ENCODE assay signal across 26 cellular contexts in genomic region chr11:10222399-10222798, GRCh38.
"Had no signal": no experiment of that assay in that cellular context is flagged by ENCODE, and none has a peak within 500 bp of the region (broad histone marks: within the 10 kb centered on the region; RNA-seq: fewer than 3 reads in every experiment).

No MANE protein-coding gene starts in this region.

- DNase-seq: colonic mucosa; cortex of kidney; dermis blood vessel endothelial cell; dorsolateral prefrontal cortex; effector CD4-positive, alpha-beta T cell; effector CD8-positive, alpha-beta T cell; effector memory CD4-positive, alpha-beta T cell; effector memory CD8-positive, alpha-beta T cell; endodermal cell; erythroblast; esophagus squamous epithelium; foreskin fibroblast; foreskin keratinocyte; foreskin melanocyte; gastrocnemius medialis; glutamatergic neuron; head of caudate nucleus; heart left ventricle; heart right ventricle had no signal

- H3K27ac Mint-ChIP-seq: dendritic cell treated with granulocyte-macrophage colony-stimulating factor and Interleukin-4, amounts not matched to agents 40 ng/mL and 50 ng/mL, for 4 days; effector memory CD8-positive, alpha-beta T cell; endodermal cell had no signal

- H3K27me3 Mint-ChIP-seq: dendritic cell treated with granulocyte-macrophage colony-stimulating factor and Interleukin-4, amounts not matched to agents 40 ng/mL and 50 ng/mL, for 4 days; effector memory CD8-positive, alpha-beta T cell had no signal

- H3K4me1 Mint-ChIP-seq: endodermal cell had no signal

- ATAC-seq: effector memory CD8-positive, alpha-beta T cell; esophagus mucosa; foreskin keratinocyte; gastrocnemius medialis; gastroesophageal sphincter; heart left ventricle; heart right ventricle had no signal

- FAIRE-seq: colon, endometrium, endothelial cell of umbilical vein, frontal cortex had no signal

- H3K4me3 Mint-ChIP-seq: dendritic cell treated with granulocyte-macrophage colony-stimulating factor and Interleukin-4, amounts not matched to agents 40 ng/mL and 50 ng/mL, for 4 days; effector memory CD8-positive, alpha-beta T cell; endodermal cell had no signal
